1 cellular context compared by ENCODE assay signal in genomic region chrX:40996886-40997530, GRCh38.
TF ChIP-seq lines count a peak whose summit lies in the region.

No MANE protein-coding gene starts in this region.

TF ChIP-seq in K562, 482 proteins besides CTCF, POLR2A, EP300 and RAD21 (continued from another document):
- TF ChIP-seq ZMIZ1 (IDR thresholded peaks at IDR 0.05; ENCODE audit: low read depth in 2 of 2, low read length in 2 of 2) (no peak), NRF1 (conservative IDR thresholded peaks at IDR 0.05 in 1 of 2, IDR thresholded peaks at IDR 0.05 in 1 of 2) (peak in 1 of 2 experiments; percentile 17; a peak in 2 of 4 replicates), NFIX (CRISPR knock-in tag; IDR thresholded peaks at IDR 0.05; ENCODE audit: low read depth) (no peak), ATF7 (IDR thresholded peaks at IDR 0.05) (peak; percentile 96), SMAD1 (IDR thresholded peaks at IDR 0.05; ENCODE audit: low read depth, low read length, partially characterized antibody) (no peak)
